Comparison of ENCODE assay signal across 14 cellular contexts in genomic region chr10:114540191-114540590, GRCh38.
DNase-seq lines count a peak whose midpoint lies in the region; ATAC-seq and TF ChIP-seq lines count a peak whose summit lies in the region.
"Had no signal": no experiment of that assay in that cellular context is flagged by ENCODE, and none has a peak within 500 bp of the region (broad histone marks: within the 10 kb centered on the region; RNA-seq: fewer than 3 reads in every experiment).

No MANE protein-coding gene starts in this region.

- peak overlapping the region; percentile 69 for H3K4me3 Mint-ChIP-seq in activated naive CD4-positive, alpha-beta T cell treated with anti-CD3 and anti-CD28 coated beads for 36 hours
- peak overlapping the region; percentile 82 to 86 for H3K4me3 Mint-ChIP-seq in stimulated activated naive CD8-positive, alpha-beta T cell treated with anti-CD3 and anti-CD28 coated beads, Interleukin-15, amount 100 ng/mL, for 72 hours

- peaks cover 83% of the 10 kb centered on the region for H3K4me1 Mint-ChIP-seq in activated naive CD4-positive, alpha-beta T cell treated with anti-CD3 and anti-CD28 coated beads for 36 hours (ENCODE audit: low read depth)
- peaks cover 79% of the 10 kb centered on the region for H3K4me1 Mint-ChIP-seq in stimulated activated naive CD8-positive, alpha-beta T cell treated with anti-CD3 and anti-CD28 coated beads, Interleukin-15, amount 100 ng/mL, for 72 hours

- intact Hi-C loops in activated naive CD4-positive, alpha-beta T cell treated with anti-CD3 and anti-CD28 coated beads for 36 hours (cut with micrococcal nuclease), result loop anchor here (2.0 to 5.0 kb wide), 3 partner anchors 285 to 858 kb away; partner anchors contain the start of genes DCLRE1A and NHLRC2

- H3K9me3 Mint-ChIP-seq in activated naive CD4-positive, alpha-beta T cell treated with anti-CD3 and anti-CD28 coated beads for 36 hours, result peaks cover 4% of the 10 kb centered on the region
- H3K9me3 Mint-ChIP-seq in stimulated activated naive CD8-positive, alpha-beta T cell treated with anti-CD3 and anti-CD28 coated beads, Interleukin-15, amount 100 ng/mL, for 72 hours, result no peaks in the 10 kb centered on the region

- no peaks in the 10 kb centered on the region for H3K36me3 Mint-ChIP-seq in activated naive CD4-positive, alpha-beta T cell treated with anti-CD3 and anti-CD28 coated beads for 36 hours (ENCODE audit: low read depth)

- H3K9me3 ChIP-seq in Peyer's patch, result no peaks in the 10 kb centered on the region
- H3K9me3 ChIP-seq in effector memory CD4-positive, alpha-beta T cell (ENCODE audit: control insufficient read depth, low read length), result no peaks in the 10 kb centered on the region
- H3K9me3 ChIP-seq: stomach had no signal

- H3K4me1 ChIP-seq in Peyer's patch, result peaks cover 0 to 22% (median 10%) of the 10 kb centered on the region in 4 donors
- peaks cover 72% of the 10 kb centered on the region for H3K4me1 ChIP-seq in effector memory CD4-positive, alpha-beta T cell (ENCODE audit: control insufficient read depth, insufficient read depth, low read length, poor library complexity, severe bottlenecking)

- CTCF ChIA-PET in activated naive CD4-positive, alpha-beta T cell treated with anti-CD3 and anti-CD28 coated beads for 36 hours (lab: Charles Lee), result interaction anchor here (0.8 to 18.2 kb wide), 4 partner anchors 17 to 111 kb away, joined by 3 to 307 read pairs (median 128); no protein-coding TSS in a partner anchor

- peak; percentile 46 for DNase-seq in activated naive CD4-positive, alpha-beta T cell treated with anti-CD3 and anti-CD28 coated beads for 36 hours
- no peak for DNase-seq in activated naive CD4-positive, alpha-beta T cell treated with Interleukin-2 at 50 U/mL for 16 hours
- DNase-seq in Peyer's patch, result no peak
- no peak for DNase-seq in effector memory CD4-positive, alpha-beta T cell
- DNase-seq in stimulated activated naive CD8-positive, alpha-beta T cell treated with anti-CD3 and anti-CD28 coated beads, Interleukin-15, amount 100 ng/mL, for 72 hours, result peak in 1 of 2 donors; percentile 39
- DNase-seq in SHP77 treated with DMSO at 0.1 percent for 48 hours (lab: John Stamatoyannopoulos, UW), result no peak
- DNase-seq: MV-4-11, NCI-H2029 treated with DMSO at 0.1 percent for 48 hours, NCI-H510A treated with DMSO at 0.1 percent for 48 hours, PC-9, posterior cingulate gyrus, stomach had no signal

- ATAC-seq in stimulated activated naive CD8-positive, alpha-beta T cell treated with anti-CD3 and anti-CD28 coated beads, Interleukin-15, amount 100 ng/mL, for 72 hours, result no peak
- ATAC-seq in HG03097 (IDR thresholded peaks at IDR 0.05; ENCODE audit: low FRiP score, unreplicated experiment), result no peak
- ATAC-seq in GM21423 (IDR thresholded peaks at IDR 0.05; ENCODE audit: unreplicated experiment), result no peak

- peaks cover 0 to 7% (median 0%) of the 10 kb centered on the region in 3 donors for H3K36me3 ChIP-seq in Peyer's patch
- no peaks in the 10 kb centered on the region for H3K36me3 ChIP-seq in effector memory CD4-positive, alpha-beta T cell (ENCODE audit: control insufficient read depth, insufficient read depth, low read length)

- peak overlapping the region; percentile 95 for H3K27ac Mint-ChIP-seq in activated naive CD4-positive, alpha-beta T cell treated with anti-CD3 and anti-CD28 coated beads for 36 hours
- peak overlapping the region; percentile 85 to 97 for H3K27ac Mint-ChIP-seq in stimulated activated naive CD8-positive, alpha-beta T cell treated with anti-CD3 and anti-CD28 coated beads, Interleukin-15, amount 100 ng/mL, for 72 hours

- TF ChIP-seq POLR2A in Peyer's patch (IDR thresholded peaks at IDR 0.05), result no peak

- no peak for TF ChIP-seq CTCF in Peyer's patch (IDR thresholded peaks at IDR 0.05)

- H3K27ac ChIP-seq in Peyer's patch, result peak overlapping the region in 3 of 4 donors; percentile 22 to 51 (median 49)
- peak overlapping the region; percentile 79 for H3K27ac ChIP-seq in effector memory CD4-positive, alpha-beta T cell (ENCODE audit: insufficient read depth, low read length, poor library complexity, severe bottlenecking)
- H3K27ac ChIP-seq: PC-9 had no signal

- H3K27me3 Mint-ChIP-seq in activated naive CD4-positive, alpha-beta T cell treated with anti-CD3 and anti-CD28 coated beads for 36 hours (ENCODE audit: low read depth), result no peaks in the 10 kb centered on the region
- H3K27me3 Mint-ChIP-seq in stimulated activated naive CD8-positive, alpha-beta T cell treated with anti-CD3 and anti-CD28 coated beads, Interleukin-15, amount 100 ng/mL, for 72 hours, result no peaks in the 10 kb centered on the region

- no peaks in the 10 kb centered on the region for H3K27me3 ChIP-seq in Peyer's patch
- no peaks in the 10 kb centered on the region for H3K27me3 ChIP-seq in effector memory CD4-positive, alpha-beta T cell (replicated peaks; ENCODE audit: control insufficient read depth, insufficient read depth, low read length, poor library complexity, severe bottlenecking)
- H3K27me3 ChIP-seq: stomach had no signal

- H3K4me3 ChIP-seq in Peyer's patch, result no peak overlapping the region
- H3K4me3 ChIP-seq in effector memory CD4-positive, alpha-beta T cell (ENCODE audit: insufficient read depth, low read depth, low read length, poor library complexity, severe bottlenecking), result no peak overlapping the region
- H3K4me3 ChIP-seq: PC-9, stomach had no signal
